1 cellular context compared by ENCODE assay signal in genomic region chr22:33272180-33272579, GRCh38.
TF ChIP-seq lines count a peak whose summit lies in the region.

No MANE protein-coding gene starts in this region.

TF ChIP-seq in HepG2, 621 proteins besides CTCF, POLR2A, EP300 and RAD21 (continued from another document and continues in another):
- TF ChIP-seq ZNF281 (CRISPR knock-in tag; IDR thresholded peaks at IDR 0.05; ENCODE audit: borderline replicate concordance), result no peak; the same call in 1 of the 2 replicates
- TF ChIP-seq ZNF652 (CRISPR knock-in tag; IDR thresholded peaks at IDR 0.05; ENCODE audit: borderline replicate concordance, low read depth), result no peak
- TF ChIP-seq KDM2A (CRISPR knock-in tag; IDR thresholded peaks at IDR 0.05; ENCODE audit: borderline replicate concordance, low read depth), result no peak
- no peak for TF ChIP-seq TFDP1 (CRISPR knock-in tag; IDR thresholded peaks at IDR 0.05; ENCODE audit: borderline replicate concordance)
- no peak for TF ChIP-seq ZNF34 (CRISPR knock-in tag; IDR thresholded peaks at IDR 0.05; ENCODE audit: borderline replicate concordance)
- no peak for TF ChIP-seq ZBTB26 (CRISPR knock-in tag; IDR thresholded peaks at IDR 0.05; ENCODE audit: borderline replicate concordance)
- TF ChIP-seq ZKSCAN8 (CRISPR knock-in tag; IDR thresholded peaks at IDR 0.05; ENCODE audit: borderline replicate concordance), result no peak
- TF ChIP-seq MAFG (CRISPR knock-in tag; IDR thresholded peaks at IDR 0.05), result no peak
- no peak for TF ChIP-seq MBD4 (IDR thresholded peaks at IDR 0.05; ENCODE audit: borderline replicate concordance, low read length)
- no peak for TF ChIP-seq ZBTB38 (CRISPR knock-in tag; IDR thresholded peaks at IDR 0.05)
- no peak for TF ChIP-seq TAF15 (IDR thresholded peaks at IDR 0.05; ENCODE audit: low read depth, low read length, poor library complexity, severe bottlenecking)
- no peak for TF ChIP-seq RFX3 (CRISPR knock-in tag; IDR thresholded peaks at IDR 0.05)
- no peak for TF ChIP-seq ZNF775 (CRISPR knock-in tag; IDR thresholded peaks at IDR 0.05; ENCODE audit: borderline replicate concordance)
- TF ChIP-seq ZNF704 (CRISPR knock-in tag; IDR thresholded peaks at IDR 0.05; ENCODE audit: borderline replicate concordance), result no peak
- TF ChIP-seq ZNF446 (CRISPR knock-in tag; IDR thresholded peaks at IDR 0.05), result no peak
- TF ChIP-seq ZNF318 (CRISPR knock-in tag; IDR thresholded peaks at IDR 0.05), result no peak
- no peak for TF ChIP-seq SNAPC5 (CRISPR knock-in tag; IDR thresholded peaks at IDR 0.05; ENCODE audit: borderline replicate concordance)
- no peak for TF ChIP-seq SP140L (CRISPR knock-in tag; IDR thresholded peaks at IDR 0.05; ENCODE audit: borderline replicate concordance)
- TF ChIP-seq ZNF563 (CRISPR knock-in tag; IDR thresholded peaks at IDR 0.05), result no peak
- no peak for TF ChIP-seq GATA4 (IDR thresholded peaks at IDR 0.05; ENCODE audit: borderline replicate concordance, low read depth)
- no peak for TF ChIP-seq ZNF615 (CRISPR knock-in tag; IDR thresholded peaks at IDR 0.05; ENCODE audit: borderline replicate concordance)
- TF ChIP-seq ZNF564 (CRISPR knock-in tag; IDR thresholded peaks at IDR 0.05), result no peak
- no peak for TF ChIP-seq UBTF (CRISPR knock-in tag; IDR thresholded peaks at IDR 0.05)
- 0 out of 2 replicates have a peak, but pooled peaks have one; percentile 51 for TF ChIP-seq FOXP1 (IDR thresholded peaks at IDR 0.05)
- TF ChIP-seq FOXP1 (CRISPR knock-in tag; IDR thresholded peaks at IDR 0.05), result peak; percentile 94
- no peak for TF ChIP-seq HNRNPL (IDR thresholded peaks at IDR 0.05; ENCODE audit: low read depth, low read length)
- no peak for TF ChIP-seq SMC3 (IDR thresholded peaks at IDR 0.05; ENCODE audit: low read length)
- no peak for TF ChIP-seq ZFYVE20 (CRISPR knock-in tag; IDR thresholded peaks at IDR 0.05; ENCODE audit: borderline replicate concordance, low read depth)
- no peak for TF ChIP-seq FIP1L1 (IDR thresholded peaks at IDR 0.05; ENCODE audit: borderline replicate concordance, insufficient read depth, low read depth, low read length)
- 0 out of 2 replicates have a peak, but pooled peaks have one; percentile 27 for TF ChIP-seq MIER3 (CRISPR knock-in tag; IDR thresholded peaks at IDR 0.05; ENCODE audit: borderline replicate concordance)
- TF ChIP-seq ZNF124 (CRISPR knock-in tag; IDR thresholded peaks at IDR 0.05), result no peak
- peak; percentile 36; the same call in 1 of the 2 replicates for TF ChIP-seq CEBPG (CRISPR knock-in tag; IDR thresholded peaks at IDR 0.05)
- TF ChIP-seq FOXK2 (IDR thresholded peaks at IDR 0.05), result no peak; the same call in 1 of the 2 replicates
- no peak for TF ChIP-seq MTF2 (CRISPR knock-in tag; IDR thresholded peaks at IDR 0.05; ENCODE audit: borderline replicate concordance)
- TF ChIP-seq ZFP36L1 (CRISPR knock-in tag; IDR thresholded peaks at IDR 0.05), result no peak
- TF ChIP-seq ZNF703 (CRISPR knock-in tag; IDR thresholded peaks at IDR 0.05; ENCODE audit: borderline replicate concordance), result no peak
- TF ChIP-seq ZNF784 (CRISPR knock-in tag; IDR thresholded peaks at IDR 0.05; ENCODE audit: borderline replicate concordance), result no peak
- no peak for TF ChIP-seq MAX (IDR thresholded peaks at IDR 0.05)
- TF ChIP-seq SOX5 (CRISPR knock-in tag; IDR thresholded peaks at IDR 0.05; ENCODE audit: borderline replicate concordance), result peak; percentile 83
- TF ChIP-seq ZNF75D (CRISPR knock-in tag; IDR thresholded peaks at IDR 0.05; ENCODE audit: borderline replicate concordance), result no peak
- no peak for TF ChIP-seq NR2F1 (CRISPR knock-in tag; IDR thresholded peaks at IDR 0.05)
- TF ChIP-seq ZNF580 (CRISPR knock-in tag; IDR thresholded peaks at IDR 0.05; ENCODE audit: borderline replicate concordance, low read depth), result no peak
- TF ChIP-seq ZKSCAN1 (IDR thresholded peaks at IDR 0.05; ENCODE audit: low read length), result no peak
